In genomic region chr14:62179367-62180018, GRCh38 we compare ENCODE assay signal across 8 cellular contexts.
DNase-seq lines count a peak whose midpoint lies in the region; ATAC-seq and TF ChIP-seq lines count a peak whose summit lies in the region.

No MANE protein-coding gene starts in this region.

- H3K27ac ChIP-seq in WERI-Rb-1 (no peak overlapping the region), prostate gland (no peak overlapping the region)

- H3K4me1 ChIP-seq in prostate gland (replicated peaks): no peaks in the 10 kb centered on the region

- H3K27me3 ChIP-seq in WERI-Rb-1 (ENCODE audit: insufficient read depth, low read depth, severe bottlenecking) (no peaks in the 10 kb centered on the region), prostate gland (replicated peaks; ENCODE audit: insufficient read depth) (no peaks in the 10 kb centered on the region)

- no peak for TF ChIP-seq POLR2A in prostate gland (IDR thresholded peaks at IDR 0.05)

- intact Hi-C loops in prostate gland (cut with DNase I): loop anchor here (5.0 kb wide), 2 partner anchors 863 to 1098 kb away; no protein-coding TSS in a partner anchor

- H3K4me3 ChIP-seq in WERI-Rb-1 (ENCODE audit: low read depth, low read length): no peak overlapping the region
- H3K4me3 ChIP-seq in prostate gland: no peak overlapping the region

- DNase-seq in NCI-H526 (lab: John Stamatoyannopoulos, UW) (peak; percentile 15 to 70), NCI-H526 treated with DMSO at 0.1 percent for 48 hours (lab: John Stamatoyannopoulos, UW) (no peak), HEK293T (ENCODE audit: extremely low spot score) (peak; percentile 66), NCI-H187 treated with DMSO at 0.1 percent for 48 hours (lab: John Stamatoyannopoulos, UW) (peak; percentile 46), WERI-Rb-1 (peak; percentile 63), globus pallidus (ENCODE audit: low spot score) (peak; percentile 17), prostate gland (ENCODE audit: low spot score) (peak; percentile 73)

- no peak for ATAC-seq in HG02973 (IDR thresholded peaks at IDR 0.05; ENCODE audit: unreplicated experiment)

- H3K9me3 ChIP-seq in WERI-Rb-1 (ENCODE audit: severe bottlenecking) (no peaks in the 10 kb centered on the region), prostate gland (no peaks in the 10 kb centered on the region)

- POLR2A ChIA-PET in HEK293T (lab: Yijun Ruan, JAX): no interaction called here

- H3K36me3 ChIP-seq in WERI-Rb-1 (no peaks in the 10 kb centered on the region), prostate gland (no peaks in the 10 kb centered on the region)

- 48% methylated on average over 5 of the region's 5 CpGs for WGBS in prostate gland

- TF ChIP-seq CTCF in WERI-Rb-1 (IDR thresholded peaks at IDR 0.05; ENCODE audit: low read depth, low read length): peak; percentile 85
- TF ChIP-seq CTCF in prostate gland (IDR thresholded peaks at IDR 0.05): peak in 3 of 4 experiments; percentile 58 to 73 (median 63)

- CTCF ChIA-PET in HEK293T (lab: Yijun Ruan, JAX): interaction anchor here (0.9 to 2.0 kb wide), 2 partner anchors 943 to 1097 kb away, joined by 3 to 7 read pairs; no protein-coding TSS in a partner anchor

TF ChIP-seq in HEK293T, 16 proteins besides CTCF, POLR2A, EP300 and RAD21:
- TF ChIP-seq BHLHE40 (IDR thresholded peaks at IDR 0.05; ENCODE audit: borderline replicate concordance): no peak
- TF ChIP-seq CTBP1 (IDR thresholded peaks at IDR 0.05; ENCODE audit: borderline replicate concordance): no peak
- no peak for TF ChIP-seq TARDBP (IDR thresholded peaks at IDR 0.05)
- TF ChIP-seq FOXA1 (IDR thresholded peaks at IDR 0.05): no peak
- TF ChIP-seq PKNOX1 (IDR thresholded peaks at IDR 0.05): no peak
- TF ChIP-seq SUZ12 (IDR thresholded peaks at IDR 0.05): no peak
- TF ChIP-seq L3MBTL2 (conservative IDR thresholded peaks at IDR 0.05): no peak
- no peak for TF ChIP-seq SP1 (IDR thresholded peaks at IDR 0.05)
- TF ChIP-seq LEF1 (IDR thresholded peaks at IDR 0.05; ENCODE audit: borderline replicate concordance): no peak
- no peak for TF ChIP-seq FOXM1 (IDR thresholded peaks at IDR 0.05; ENCODE audit: borderline replicate concordance)
- TF ChIP-seq ZNF384 (IDR thresholded peaks at IDR 0.05): no peak
- no peak for TF ChIP-seq FOXK2 (IDR thresholded peaks at IDR 0.05)
- TF ChIP-seq ARNT (IDR thresholded peaks at IDR 0.05): no peak
- TF ChIP-seq NFRKB (IDR thresholded peaks at IDR 0.05): no peak
- TF ChIP-seq ELF4 (IDR thresholded peaks at IDR 0.05): no peak
- TF ChIP-seq HDGF (IDR thresholded peaks at IDR 0.05; ENCODE audit: borderline replicate concordance): no peak
TF ChIP-seq in HEK293T: peak in this region for 0.
